Comparison of ENCODE assay signal across 1 cellular context in genomic region chr5:69024241-69024651, GRCh38.
A peak's percentile ranks its signal among the peaks of the same experiment; 100 is the strongest.
TF ChIP-seq lines count a peak whose summit lies in the region.

No MANE protein-coding gene starts in this region.

TF ChIP-seq in K562, 482 proteins besides CTCF, POLR2A, EP300 and RAD21 (continued from another document and continues in another):
- TF ChIP-seq MLLT1 (IDR thresholded peaks at IDR 0.05) (no peak), GTF2A2 (tag; IDR thresholded peaks at IDR 0.05) (no peak), DPF2 (IDR thresholded peaks at IDR 0.05) (no peak), RBM39 (optimal IDR thresholded peaks at IDR 0.05; ENCODE audit: low read depth, low read length) (no peak), POLR3A (IDR thresholded peaks at IDR 0.05; ENCODE audit: borderline replicate concordance, extremely low read depth, insufficient read depth, insufficient read length) (no peak), HMG20B (CRISPR knock-in tag; IDR thresholded peaks at IDR 0.05) (no peak), MAZ (CRISPR knock-in tag; conservative IDR thresholded peaks at IDR 0.05 in 1 of 2, IDR thresholded peaks at IDR 0.05 in 1 of 2) (0 out of 4 replicates have a peak, but pooled peaks of 1 of the 2 experiments have one; percentile 20), COPS2 (conservative IDR thresholded peaks at IDR 0.05) (no peak), GTF3C2 (IDR thresholded peaks at IDR 0.05; ENCODE audit: borderline replicate concordance, extremely low read depth, insufficient read length) (no peak), ZNF780A (CRISPR knock-in tag; IDR thresholded peaks at IDR 0.05) (no peak), SIX5 (IDR thresholded peaks at IDR 0.05; ENCODE audit: borderline replicate concordance in 1 of 2, insufficient read depth in 1 of 2, low read depth in 1 of 2, low read length in 2 of 2) (no peak), ZNF644 (tag; IDR thresholded peaks at IDR 0.05; ENCODE audit: low read depth) (no peak), STAG1 (CRISPR knock-in tag; IDR thresholded peaks at IDR 0.05; ENCODE audit: borderline replicate concordance) (peak; percentile 84; the same call in 1 of the 2 replicates), ZNF239 (CRISPR knock-in tag; IDR thresholded peaks at IDR 0.05) (peak; percentile 70), FOSL1 (tag; conservative IDR thresholded peaks at IDR 0.05) (no peak), ZNF589 (CRISPR knock-in tag; IDR thresholded peaks at IDR 0.05; ENCODE audit: low read depth) (no peak), CREB5 (CRISPR knock-in tag; IDR thresholded peaks at IDR 0.05) (no peak), ADNP (tag; IDR thresholded peaks at IDR 0.05) (no peak), MYBL2 (IDR thresholded peaks at IDR 0.05; ENCODE audit: low read depth) (no peak), MYBL2 (CRISPR knock-in tag; IDR thresholded peaks at IDR 0.05; ENCODE audit: borderline replicate concordance) (no peak), GATA2 (CRISPR knock-in tag; IDR thresholded peaks at IDR 0.05) (no peak), ZZZ3 (IDR thresholded peaks at IDR 0.05) (no peak), CREM (IDR thresholded peaks at IDR 0.05; ENCODE audit: low read depth) (no peak), XRCC5 (IDR thresholded peaks at IDR 0.05; ENCODE audit: low read depth, low read length) (0 out of 2 replicates have a peak, but pooled peaks have one; percentile 61), HDAC2 (IDR thresholded peaks at IDR 0.05) (no peak), ZNF140 (CRISPR knock-in tag; IDR thresholded peaks at IDR 0.05) (no peak), BDP1 (IDR thresholded peaks at IDR 0.05; ENCODE audit: insufficient read depth, insufficient read length) (no peak), ARNT (IDR thresholded peaks at IDR 0.05) (peak in 1 of 2 experiments; percentile 55; a peak in 1 of 4 replicates), ZNF3 (CRISPR knock-in tag; IDR thresholded peaks at IDR 0.05) (no peak), HDGF (IDR thresholded peaks at IDR 0.05) (no peak), ZNF76 (CRISPR knock-in tag; IDR thresholded peaks at IDR 0.05; ENCODE audit: borderline replicate concordance) (no peak), CBFB (CRISPR knock-in tag; IDR thresholded peaks at IDR 0.05) (no peak), HDAC3 (IDR thresholded peaks at IDR 0.05; ENCODE audit: borderline replicate concordance, partially characterized antibody) (no peak), SRF (CRISPR knock-in tag; IDR thresholded peaks at IDR 0.05) (peak in 1 of 2 experiments; percentile 46; a peak in 1 of 4 replicates), IFI16 (CRISPR knock-in tag; IDR thresholded peaks at IDR 0.05) (no peak), PTTG1 (tag; IDR thresholded peaks at IDR 0.05; ENCODE audit: low read depth) (no peak), MEIS2 (IDR thresholded peaks at IDR 0.05; ENCODE audit: partially characterized antibody) (no peak), ZNF124 (CRISPR knock-in tag; IDR thresholded peaks at IDR 0.05) (no peak), ZFP30 (CRISPR knock-in tag; IDR thresholded peaks at IDR 0.05; ENCODE audit: borderline replicate concordance) (no peak), CC2D1A (IDR thresholded peaks at IDR 0.05) (peak; percentile 54; the same call in 1 of the 2 replicates), ZNF232 (CRISPR knock-in tag; IDR thresholded peaks at IDR 0.05) (no peak), ZBTB17 (CRISPR knock-in tag; IDR thresholded peaks at IDR 0.05) (no peak), ARID3B (CRISPR knock-in tag; IDR thresholded peaks at IDR 0.05; ENCODE audit: borderline replicate concordance) (no peak), ZNF263 (CRISPR knock-in tag; IDR thresholded peaks at IDR 0.05; ENCODE audit: borderline replicate concordance) (no peak), NRF1 (conservative IDR thresholded peaks at IDR 0.05 in 1 of 2, IDR thresholded peaks at IDR 0.05 in 1 of 2) (no peak), ZNF764 (CRISPR knock-in tag; IDR thresholded peaks at IDR 0.05; ENCODE audit: low read depth) (no peak), MYNN (IDR thresholded peaks at IDR 0.05) (no peak), MYNN (CRISPR knock-in tag; IDR thresholded peaks at IDR 0.05) (no peak), ARHGAP35 (IDR thresholded peaks at IDR 0.05; ENCODE audit: partially characterized antibody) (no peak), ID3 (CRISPR knock-in tag; IDR thresholded peaks at IDR 0.05) (no peak), ID3 (tag; IDR thresholded peaks at IDR 0.05) (no peak)
- TF ChIP-seq, protein P1, sequence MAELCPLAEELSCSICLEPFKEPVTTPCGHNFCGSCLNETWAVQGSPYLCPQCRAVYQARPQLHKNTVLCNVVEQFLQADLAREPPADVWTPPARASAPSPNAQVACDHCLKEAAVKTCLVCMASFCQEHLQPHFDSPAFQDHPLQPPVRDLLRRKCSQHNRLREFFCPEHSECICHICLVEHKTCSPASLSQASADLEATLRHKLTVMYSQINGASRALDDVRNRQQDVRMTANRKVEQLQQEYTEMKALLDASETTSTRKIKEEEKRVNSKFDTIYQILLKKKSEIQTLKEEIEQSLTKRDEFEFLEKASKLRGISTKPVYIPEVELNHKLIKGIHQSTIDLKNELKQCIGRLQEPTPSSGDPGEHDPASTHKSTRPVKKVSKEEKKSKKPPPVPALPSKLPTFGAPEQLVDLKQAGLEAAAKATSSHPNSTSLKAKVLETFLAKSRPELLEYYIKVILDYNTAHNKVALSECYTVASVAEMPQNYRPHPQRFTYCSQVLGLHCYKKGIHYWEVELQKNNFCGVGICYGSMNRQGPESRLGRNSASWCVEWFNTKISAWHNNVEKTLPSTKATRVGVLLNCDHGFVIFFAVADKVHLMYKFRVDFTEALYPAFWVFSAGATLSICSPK (IDR thresholded peaks at IDR 0.05; ENCODE audit: borderline replicate concordance): no peak
- TF ChIP-seq, protein P2, sequence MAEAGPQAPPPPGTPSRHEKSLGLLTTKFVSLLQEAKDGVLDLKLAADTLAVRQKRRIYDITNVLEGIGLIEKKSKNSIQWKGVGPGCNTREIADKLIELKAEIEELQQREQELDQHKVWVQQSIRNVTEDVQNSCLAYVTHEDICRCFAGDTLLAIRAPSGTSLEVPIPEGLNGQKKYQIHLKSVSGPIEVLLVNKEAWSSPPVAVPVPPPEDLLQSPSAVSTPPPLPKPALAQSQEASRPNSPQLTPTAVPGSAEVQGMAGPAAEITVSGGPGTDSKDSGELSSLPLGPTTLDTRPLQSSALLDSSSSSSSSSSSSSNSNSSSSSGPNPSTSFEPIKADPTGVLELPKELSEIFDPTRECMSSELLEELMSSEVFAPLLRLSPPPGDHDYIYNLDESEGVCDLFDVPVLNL (CRISPR knock-in tag; IDR thresholded peaks at IDR 0.05; ENCODE audit: low read depth): no peak
- TF ChIP-seq, protein P3, sequence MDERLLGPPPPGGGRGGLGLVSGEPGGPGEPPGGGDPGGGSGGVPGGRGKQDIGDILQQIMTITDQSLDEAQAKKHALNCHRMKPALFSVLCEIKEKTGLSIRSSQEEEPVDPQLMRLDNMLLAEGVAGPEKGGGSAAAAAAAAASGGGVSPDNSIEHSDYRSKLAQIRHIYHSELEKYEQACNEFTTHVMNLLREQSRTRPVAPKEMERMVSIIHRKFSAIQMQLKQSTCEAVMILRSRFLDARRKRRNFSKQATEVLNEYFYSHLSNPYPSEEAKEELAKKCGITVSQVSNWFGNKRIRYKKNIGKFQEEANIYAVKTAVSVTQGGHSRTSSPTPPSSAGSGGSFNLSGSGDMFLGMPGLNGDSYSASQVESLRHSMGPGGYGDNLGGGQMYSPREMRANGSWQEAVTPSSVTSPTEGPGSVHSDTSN (CRISPR knock-in tag; IDR thresholded peaks at IDR 0.05; ENCODE audit: low read depth): no peak
- TF ChIP-seq, protein P3 (tag; conservative IDR thresholded peaks at IDR 0.05; ENCODE audit: low read depth): no peak
- TF ChIP-seq, protein P4, sequence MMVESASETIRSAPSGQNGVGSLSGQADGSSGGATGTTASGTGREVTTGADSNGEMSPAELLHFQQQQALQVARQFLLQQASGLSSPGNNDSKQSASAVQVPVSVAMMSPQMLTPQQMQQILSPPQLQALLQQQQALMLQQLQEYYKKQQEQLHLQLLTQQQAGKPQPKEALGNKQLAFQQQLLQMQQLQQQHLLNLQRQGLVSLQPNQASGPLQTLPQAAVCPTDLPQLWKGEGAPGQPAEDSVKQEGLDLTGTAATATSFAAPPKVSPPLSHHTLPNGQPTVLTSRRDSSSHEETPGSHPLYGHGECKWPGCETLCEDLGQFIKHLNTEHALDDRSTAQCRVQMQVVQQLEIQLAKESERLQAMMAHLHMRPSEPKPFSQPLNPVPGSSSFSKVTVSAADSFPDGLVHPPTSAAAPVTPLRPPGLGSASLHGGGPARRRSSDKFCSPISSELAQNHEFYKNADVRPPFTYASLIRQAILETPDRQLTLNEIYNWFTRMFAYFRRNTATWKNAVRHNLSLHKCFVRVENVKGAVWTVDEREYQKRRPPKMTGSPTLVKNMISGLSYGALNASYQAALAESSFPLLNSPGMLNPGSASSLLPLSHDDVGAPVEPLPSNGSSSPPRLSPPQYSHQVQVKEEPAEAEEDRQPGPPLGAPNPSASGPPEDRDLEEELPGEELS (CRISPR knock-in tag; IDR thresholded peaks at IDR 0.05; ENCODE audit: borderline replicate concordance): no peak
- TF ChIP-seq, protein P5, sequence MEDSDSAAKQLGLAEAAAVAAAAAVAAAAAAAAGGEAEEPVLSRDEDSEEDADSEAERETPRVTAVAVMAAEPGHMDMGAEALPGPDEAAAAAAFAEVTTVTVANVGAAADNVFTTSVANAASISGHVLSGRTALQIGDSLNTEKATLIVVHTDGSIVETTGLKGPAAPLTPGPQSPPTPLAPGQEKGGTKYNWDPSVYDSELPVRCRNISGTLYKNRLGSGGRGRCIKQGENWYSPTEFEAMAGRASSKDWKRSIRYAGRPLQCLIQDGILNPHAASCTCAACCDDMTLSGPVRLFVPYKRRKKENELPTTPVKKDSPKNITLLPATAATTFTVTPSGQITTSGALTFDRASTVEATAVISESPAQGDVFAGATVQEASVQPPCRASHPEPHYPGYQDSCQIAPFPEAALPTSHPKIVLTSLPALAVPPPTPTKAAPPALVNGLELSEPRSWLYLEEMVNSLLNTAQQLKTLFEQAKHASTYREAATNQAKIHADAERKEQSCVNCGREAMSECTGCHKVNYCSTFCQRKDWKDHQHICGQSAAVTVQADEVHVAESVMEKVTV (CRISPR knock-in tag; IDR thresholded peaks at IDR 0.05): peak; percentile 69
